ENCODE assay signal across 10 cellular contexts in the genomic region with DNA sequence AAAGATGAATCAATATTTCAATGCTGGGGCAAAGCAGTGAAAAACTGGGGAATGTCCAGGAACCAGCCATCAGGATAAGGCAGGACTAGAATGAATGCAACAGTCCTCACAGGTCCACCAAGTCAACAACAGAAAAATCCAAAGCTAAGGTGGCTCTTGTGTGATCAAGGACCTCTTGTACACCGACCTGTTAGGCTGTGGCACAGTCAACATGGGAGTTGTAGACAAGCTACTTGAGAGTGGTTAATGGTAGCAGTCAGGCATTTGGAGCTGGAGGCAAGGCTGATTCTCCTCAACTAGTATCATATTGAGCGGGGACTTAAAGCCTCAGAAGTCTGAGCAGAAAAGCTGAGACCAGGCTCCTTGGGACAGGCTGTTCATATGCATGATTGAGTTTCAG. TPM values are rescaled to one million over a fixed set of nuclear protein-coding genes. Genes with fewer than 3 reads are reported as not detected.
DNase-seq lines count a peak whose midpoint lies in the region; ATAC-seq and TF ChIP-seq lines count a peak whose summit lies in the region.
"Had no signal": no experiment of that assay in that cellular context is flagged by ENCODE, and none has a peak within 500 bp of the region (broad histone marks: within the 10 kb centered on the region; RNA-seq: fewer than 3 reads in every experiment).

No MANE protein-coding gene starts in this region.

- no CpG with 5 or more reads among the region's 2 CpGs for WGBS in IMR-90 (ENCODE audit: extremely low coverage in 2 of 2, insufficient read length in 1 of 2), 2 experiments
- WGBS in thyroid gland, 2 donors, result 33 to 57% methylated on average over 2 of the region's 2 CpGs

- no peaks in the 10 kb centered on the region for H3K27me3 ChIP-seq in IMR-90 (ENCODE audit: control insufficient read depth, insufficient read depth, low read length)
- H3K27me3 ChIP-seq in colonic mucosa, result no peaks in the 10 kb centered on the region
- no peaks in the 10 kb centered on the region for H3K27me3 ChIP-seq in thyroid gland
- H3K27me3 ChIP-seq in WERI-Rb-1 (ENCODE audit: insufficient read depth, low read depth, severe bottlenecking), result no peaks in the 10 kb centered on the region
- H3K27me3 ChIP-seq in Caco-2 (replicated peaks; ENCODE audit: control insufficient read depth, insufficient read depth, low read length), result no peaks in the 10 kb centered on the region

- no peak overlapping the region for H3K4me3 ChIP-seq in IMR-90 (ENCODE audit: insufficient read depth, low read depth, low read length)
- no peak overlapping the region for H3K4me3 ChIP-seq in colonic mucosa
- no peak overlapping the region for H3K4me3 ChIP-seq in thyroid gland (replicated peaks in 1 of 3)
- no peak overlapping the region for H3K4me3 ChIP-seq in WERI-Rb-1 (ENCODE audit: low read depth, low read length)
- no peak overlapping the region for H3K4me3 ChIP-seq in Caco-2 (ENCODE audit: low read depth, low read length)

- no peak overlapping the region for H3K4me2 ChIP-seq in IMR-90 (ENCODE audit: low read depth, low read length)

- CTCF ChIA-PET in IMR-90 (lab: Yijun Ruan, JAX), result no interaction called here
- CTCF ChIA-PET in Caco-2 (lab: Charles Lee), result no interaction called here

- H3K79me1 ChIP-seq in IMR-90 (ENCODE audit: low read depth in 1 of 2, low read length in 2 of 2), result no peaks in the 10 kb centered on the region

- no peak overlapping the region for H3K4ac ChIP-seq in IMR-90 (ENCODE audit: low read depth, low read length)

- H3K9me3 Mint-ChIP-seq in activated naive CD4-positive, alpha-beta T cell treated with anti-CD3 and anti-CD28 coated beads, Interleukin-2, amount 50 U/mL, for 24 hours, result no peaks in the 10 kb centered on the region
- H3K9me3 Mint-ChIP-seq in Caco-2 (ENCODE audit: unreplicated experiment), result no peaks in the 10 kb centered on the region
- H3K9me3 Mint-ChIP-seq: endodermal cell had no signal

- H3K36me3 ChIP-seq in IMR-90 (ENCODE audit: control insufficient read depth, insufficient read depth, low read length) (no peaks in the 10 kb centered on the region), colonic mucosa (no peaks in the 10 kb centered on the region), thyroid gland (no peaks in the 10 kb centered on the region), WERI-Rb-1 (no peaks in the 10 kb centered on the region), Caco-2 (ENCODE audit: control insufficient read depth, insufficient read depth, low read length) (no peaks in the 10 kb centered on the region)

- TF ChIP-seq POLR2A in IMR-90 (IDR thresholded peaks at IDR 0.05; ENCODE audit: low read depth, low read length) (no peak), thyroid gland (IDR thresholded peaks at IDR 0.05) (no peak)

- no peaks in the 10 kb centered on the region for H3K27me3 Mint-ChIP-seq in activated naive CD4-positive, alpha-beta T cell treated with anti-CD3 and anti-CD28 coated beads, Interleukin-2, amount 50 U/mL, for 24 hours
- H3K27me3 Mint-ChIP-seq in Caco-2 (ENCODE audit: insufficient read depth, unreplicated experiment), result no peaks in the 10 kb centered on the region

- no peak overlapping the region for H2AK9ac ChIP-seq in IMR-90 (replicated peaks; ENCODE audit: low read depth, low read length, poor library complexity)

- H3K9me3 ChIP-seq in IMR-90 (ENCODE audit: control insufficient read depth, insufficient read depth, low read length) (no peaks in the 10 kb centered on the region), colonic mucosa (no peaks in the 10 kb centered on the region), thyroid gland (no peaks in the 10 kb centered on the region), WERI-Rb-1 (ENCODE audit: severe bottlenecking) (no peaks in the 10 kb centered on the region), Caco-2 (no peaks in the 10 kb centered on the region)

- peak overlapping the region; percentile 67 for H3K27ac Mint-ChIP-seq in activated naive CD4-positive, alpha-beta T cell treated with anti-CD3 and anti-CD28 coated beads, Interleukin-2, amount 50 U/mL, for 24 hours
- H3K27ac Mint-ChIP-seq in Caco-2 (ENCODE audit: unreplicated experiment), result no peak overlapping the region
- H3K27ac Mint-ChIP-seq: endodermal cell had no signal

- no peak overlapping the region for H2BK120ac ChIP-seq in IMR-90 (ENCODE audit: low read depth, low read length)

- H3K27ac ChIP-seq in IMR-90 (ENCODE audit: insufficient read depth, low read length), result no peak overlapping the region
- peak overlapping the region; percentile 4 for H3K27ac ChIP-seq in colonic mucosa
- H3K27ac ChIP-seq in thyroid gland, result no peak overlapping the region
- H3K27ac ChIP-seq in WERI-Rb-1, result no peak overlapping the region

- H2BK15ac ChIP-seq in IMR-90 (ENCODE audit: low read depth, low read length), result no peak overlapping the region

- 0 out of 2 replicates have a peak overlapping the region, but pooled peaks have one; percentile 18 for H2BK20ac ChIP-seq in IMR-90 (ENCODE audit: low read depth, low read length)

- no peak overlapping the region for H3K9ac ChIP-seq in IMR-90 (ENCODE audit: low read depth, low read length)
- no peak overlapping the region for H3K9ac ChIP-seq in colonic mucosa (ENCODE audit: low read depth in 2 of 2, low read length in 2 of 2)

- H3K4me3 Mint-ChIP-seq in activated naive CD4-positive, alpha-beta T cell treated with anti-CD3 and anti-CD28 coated beads, Interleukin-2, amount 50 U/mL, for 24 hours, result no peak overlapping the region
- no peak overlapping the region for H3K4me3 Mint-ChIP-seq in Caco-2 (ENCODE audit: unreplicated experiment)
- H3K4me3 Mint-ChIP-seq: endodermal cell had no signal

- H4K91ac ChIP-seq in IMR-90 (ENCODE audit: insufficient read depth, low read depth, low read length), result no peak overlapping the region

- H3K56ac ChIP-seq in IMR-90 (ENCODE audit: extremely low read depth, insufficient read depth, low read length), result no peak overlapping the region

- TF ChIP-seq CTCF in IMR-90 (conservative IDR thresholded peaks at IDR 0.05; ENCODE audit: low read depth, low read length) (no peak), colonic mucosa (IDR thresholded peaks at IDR 0.05) (no peak), thyroid gland (IDR thresholded peaks at IDR 0.05) (no peak), WERI-Rb-1 (IDR thresholded peaks at IDR 0.05; ENCODE audit: low read depth, low read length) (no peak), Caco-2 (IDR thresholded peaks at IDR 0.05; ENCODE audit: insufficient read depth in 1 of 2, low read depth in 1 of 2, low read length in 1 of 2, severe bottlenecking in 1 of 2, unreplicated experiment in 1 of 2) (no peak)

- no peak for TF ChIP-seq RAD21 in IMR-90 (IDR thresholded peaks at IDR 0.05; ENCODE audit: low read length)

- no peak overlapping the region for H4K8ac ChIP-seq in IMR-90 (ENCODE audit: low read depth in 2 of 2, low read length in 2 of 2)

- H4K20me1 ChIP-seq in IMR-90 (ENCODE audit: insufficient read depth, low read length), result no peaks in the 10 kb centered on the region

- no peak overlapping the region for H4K5ac ChIP-seq in IMR-90 (ENCODE audit: low read depth, low read length)

- no peak overlapping the region for H2AK5ac ChIP-seq in IMR-90 (ENCODE audit: low read depth, low read length)

- no peak overlapping the region for H2AFZ ChIP-seq in IMR-90 (replicated peaks; ENCODE audit: low read length, poor library complexity)

- H3K4me1 Mint-ChIP-seq in activated naive CD4-positive, alpha-beta T cell treated with anti-CD3 and anti-CD28 coated beads, Interleukin-2, amount 50 U/mL, for 24 hours, result peaks cover 66% of the 10 kb centered on the region
- no peaks in the 10 kb centered on the region for H3K4me1 Mint-ChIP-seq in Caco-2 (ENCODE audit: low read depth, unreplicated experiment)

- no peaks in the 10 kb centered on the region for H3K36me3 Mint-ChIP-seq in activated naive CD4-positive, alpha-beta T cell treated with anti-CD3 and anti-CD28 coated beads, Interleukin-2, amount 50 U/mL, for 24 hours
- H3K36me3 Mint-ChIP-seq in Caco-2 (ENCODE audit: insufficient read depth, unreplicated experiment), result no peaks in the 10 kb centered on the region

- H3K18ac ChIP-seq in IMR-90 (ENCODE audit: low read depth, low read length), result no peak overlapping the region

- peaks cover 3% of the 10 kb centered on the region; the same call in 1 of the 2 replicates for H3K9me1 ChIP-seq in IMR-90 (ENCODE audit: insufficient read depth, low read length)

- no peak for DNase-seq in activated naive CD4-positive, alpha-beta T cell treated with anti-CD3 and anti-CD28 coated beads, Interleukin-2, amount 50 U/mL, for 16 hours
- DNase-seq in IMR-90 (no peak), colonic mucosa (no peak), thyroid gland (peak; percentile 19 to 27), WERI-Rb-1 (no peak), Caco-2 (no peak), hepatic stellate cell (ENCODE audit: low spot score) (no peak)
- DNase-seq: endodermal cell, NCI-H446 had no signal

- no peak overlapping the region for H3K14ac ChIP-seq in IMR-90 (replicated peaks; ENCODE audit: low read depth, low read length)

- in situ Hi-C loops in IMR-90 (cut with MboI; ENCODE audit: low sequenced_read_pairs), result no loop called here

- dilution Hi-C loops in IMR-90 (cut with HindIII; ENCODE audit: low sequenced_read_pairs, unreplicated experiment), result no loop called here

- ATAC-seq in IMR-90 (ENCODE audit: low read depth), result no peak

- H2BK5ac ChIP-seq in IMR-90 (ENCODE audit: low read depth, low read length, poor library complexity, severe bottlenecking), result no peak overlapping the region

- POLR2A ChIA-PET in IMR-90 (lab: Charles Lee; ENCODE audit: unreplicated experiment), result no interaction called here
- POLR2A ChIA-PET in Caco-2 (lab: Charles Lee), result no interaction called here

- intact Hi-C loops in IMR-90 (cut with micrococcal nuclease), result no loop called here
- intact Hi-C loops in colonic mucosa (cut with DNase I), result no loop called here
- intact Hi-C loops in thyroid gland (cut with DNase I), result no loop called here
- intact Hi-C loops in Caco-2 (cut with micrococcal nuclease; ENCODE audit: unreplicated experiment), result no loop called here

- H3K4me1 ChIP-seq in IMR-90 (ENCODE audit: control insufficient read depth, insufficient read depth, low read length) (peaks cover 2% of the 10 kb centered on the region; the same call in 1 of the 2 replicates), colonic mucosa (no peaks in the 10 kb centered on the region), thyroid gland (peaks cover 13 to 21% of the 10 kb centered on the region in 2 donors), Caco-2 (no peaks in the 10 kb centered on the region)

- no TSS peak for BruUV-seq in IMR-90 (replicated peaks; lab: Mats Ljungman, UMichigan)
- no TSS peak for BruUV-seq in Caco-2 (replicated peaks; lab: Mats Ljungman, UMichigan)

- peak overlapping the region; percentile 23; the same call in 1 of the 2 replicates for H3K23ac ChIP-seq in IMR-90 (ENCODE audit: low read depth, low read length)

RNA-seq across cellular contexts. Expression of gene TNFSF13B, which starts 0.8 kb away (rescaled TPM):
- total RNA-seq in IMR-90 (2012; rRNA removed), result 0.54 and 0.56 TPM in 2 replicates
- polyA plus RNA-seq in IMR-90 (2012; rRNA removed), result 0.29 and 0.33 TPM in 2 replicates
- polyA plus RNA-seq in IMR-90 (2012; cell fraction: cytosol; rRNA removed), result 0.18 and 1.2 TPM in 2 replicates
- 0.70 and 2.5 TPM in 2 replicates for polyA plus RNA-seq in IMR-90 (2012; cell fraction: nucleus; rRNA removed; ENCODE audit: low replicate concordance)
- total RNA-seq in colonic mucosa, result 1 to 10 TPM; 2.9 to 4.6 TPM
- 1 to 10 TPM; 1.3 to 4.6 (median 2.6) TPM for total RNA-seq in thyroid gland
- 0.41 and 0.84 TPM in 2 replicates for total RNA-seq in Caco-2 (2022)

RNA-seq across cellular contexts. Expression of gene ABHD13, which starts 50.5 kb away (rescaled TPM):
- total RNA-seq in IMR-90 (2012; rRNA removed) (4.1 and 10.6 TPM in 2 replicates), colonic mucosa (1 to 10 TPM; 5.9 to 9.6 TPM), thyroid gland (10 to 100 TPM; 12.6 to 21.4 (median 18.4) TPM), Caco-2 (2022) (9.5 and 9.9 TPM in 2 replicates)
- polyA plus RNA-seq in IMR-90 (2012; rRNA removed), result 2.8 and 4.0 TPM in 2 replicates
- 0.92 and 1.1 TPM in 2 replicates for polyA plus RNA-seq in IMR-90 (2012; cell fraction: cytosol; rRNA removed)
- polyA plus RNA-seq in IMR-90 (2012; cell fraction: nucleus; rRNA removed; ENCODE audit: low replicate concordance), result 0.39 and 2.6 TPM in 2 replicates

RNA-seq across cellular contexts. Expression of gene LIG4, which starts 53.4 kb away (rescaled TPM):
- total RNA-seq in IMR-90 (2012; rRNA removed) (7.2 and 11.7 TPM in 2 replicates), colonic mucosa (1 to 10 TPM; 7.2 to 9.8 TPM), thyroid gland (10 to 100 TPM; 10.2 to 18.7 (median 14.9) TPM), Caco-2 (2022) (9.0 and 9.6 TPM in 2 replicates)
- 3.5 and 5.0 TPM in 2 replicates for polyA plus RNA-seq in IMR-90 (2012; rRNA removed)
- 0.42 and 0.71 TPM in 2 replicates for polyA plus RNA-seq in IMR-90 (2012; cell fraction: cytosol; rRNA removed)
- 0.50 and 5.8 TPM in 2 replicates for polyA plus RNA-seq in IMR-90 (2012; cell fraction: nucleus; rRNA removed; ENCODE audit: low replicate concordance)

Comparison
In these comparisons a context has a peak if more than half of its experiments do, and no peak if none do; other contexts are left out.
1. DNase-seq: peak in thyroid gland (2 of 2); none in activated naive CD4-positive, alpha-beta T cell treated with anti-CD3 and anti-CD28 coated beads, Interleukin-2, amount 50 U/mL, for 16 hours (single experiment), IMR-90 (single experiment), colonic mucosa (single experiment), WERI-Rb-1 (single experiment), Caco-2 (0 of 2) and hepatic stellate cell (single experiment).